In the genomic region with DNA sequence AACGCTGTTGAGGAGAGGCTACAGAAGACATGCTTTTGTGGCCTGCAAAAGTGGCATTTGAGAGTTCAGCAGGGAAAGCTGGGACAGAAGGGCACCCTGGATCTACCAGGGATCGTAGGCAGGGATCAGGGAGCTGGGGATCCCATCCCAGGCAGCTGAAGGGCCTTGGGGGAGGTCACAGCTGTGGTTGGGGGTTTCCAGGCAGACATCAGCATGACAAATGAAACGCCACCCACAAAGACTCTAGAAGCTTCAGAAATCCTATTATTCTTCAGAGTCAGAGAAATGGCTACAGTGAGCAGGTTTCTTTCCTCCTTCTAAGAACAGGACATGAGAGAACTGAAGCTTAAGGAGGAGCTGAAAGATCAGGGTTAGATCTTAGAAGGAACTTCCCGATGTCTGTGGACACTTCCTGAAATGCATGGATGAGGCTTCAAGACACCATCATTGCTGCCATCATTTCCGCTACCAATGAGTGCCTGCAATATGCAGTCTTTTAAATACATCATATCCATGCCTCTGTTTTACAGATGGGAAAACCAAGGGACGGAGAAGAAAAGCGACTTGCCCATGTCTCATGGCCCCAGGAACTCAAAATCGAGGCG, we compare ENCODE assay signal across 10 cellular contexts.
A peak's percentile ranks its signal among the peaks of the same experiment; 100 is the strongest.
DNase-seq lines count a peak whose midpoint lies in the region; ATAC-seq and TF ChIP-seq lines count a peak whose summit lies in the region.
"Had no signal": no experiment of that assay in that cellular context is flagged by ENCODE, and none has a peak within 500 bp of the region (broad histone marks: within the 10 kb centered on the region; RNA-seq: fewer than 3 reads in every experiment).

No MANE protein-coding gene starts in this region.

- intact Hi-C loops in natural killer cell (cut with micrococcal nuclease) (no loop called here), left ventricle myocardium inferior (cut with micrococcal nuclease) (no loop called here)

- no peak overlapping the region for H2BK15ac ChIP-seq in H9 (ENCODE audit: low read depth, low read length)

- no peak overlapping the region for H2AFZ ChIP-seq in H9 (ENCODE audit: low read length)

- H3K9ac ChIP-seq in H9 (ENCODE audit: extremely low read depth, insufficient read length, low read length) (no peak overlapping the region), adipocyte (ENCODE audit: low read length) (peak overlapping the region; percentile 38)
- H3K9ac ChIP-seq: SK-N-SH had no signal

- peak overlapping the region; percentile 26; the same call in 1 of the 2 replicates for H3K14ac ChIP-seq in H9 (ENCODE audit: insufficient read depth, low read length)

- H2BK12ac ChIP-seq in H9 (ENCODE audit: insufficient read length, low read depth, low read length): no peak overlapping the region

- no peak overlapping the region for H4K91ac ChIP-seq in H9 (ENCODE audit: insufficient read length, low read depth, low read length)

- H3K4me2 ChIP-seq in H9 (ENCODE audit: insufficient read depth, insufficient read length, low read length): peak overlapping the region; percentile 2
- H3K4me2 ChIP-seq: SK-N-SH had no signal

- no peak overlapping the region for H3K4ac ChIP-seq in H9 (ENCODE audit: low read depth, low read length)

- no peaks in the 10 kb centered on the region for H4K20me1 ChIP-seq in H9 (ENCODE audit: control insufficient read depth, insufficient read depth, insufficient read length)

- H3K27me3 Mint-ChIP-seq in H9 (ENCODE audit: low read depth) (no peaks in the 10 kb centered on the region), natural killer cell (ENCODE audit: low read depth in 2 of 2) (no peaks in the 10 kb centered on the region)

- no peak overlapping the region for H3K4me3 ChIP-seq in adipocyte (ENCODE audit: low read length)
- H3K4me3 ChIP-seq in left ventricle myocardium inferior: no peak overlapping the region
- H3K4me3 ChIP-seq: colonic mucosa had no signal

- no peaks in the 10 kb centered on the region for H3K23me2 ChIP-seq in H9 (ENCODE audit: insufficient read length, low read depth, low read length, poor library complexity, severe bottlenecking)

- WGBS in H9 (ENCODE audit: extremely low coverage, insufficient read length, low lambda C conversion rate): no CpG with 5 or more reads among the region's 9 CpGs

- H2BK5ac ChIP-seq in H9 (ENCODE audit: insufficient read length, low read length): no peak overlapping the region

- DNase-seq in Daoy (ENCODE audit: low read depth) (peak; percentile 19), H9 (no peak), adipocyte (ENCODE audit: low read depth) (no peak), natural killer cell (no peak), SW480 (ENCODE audit: low spot score) (no peak), left ventricle myocardium inferior (no peak), ACHN (no peak)
- DNase-seq: colonic mucosa, SK-N-SH, WERI-Rb-1 had no signal

- H3K79me1 ChIP-seq in H9 (ENCODE audit: insufficient read depth, low read depth, low read length, poor library complexity, severe bottlenecking): no peaks in the 10 kb centered on the region

- H3K4me1 Mint-ChIP-seq in H9 (peaks cover 43 to 59% of the 10 kb centered on the region in 2 experiments), natural killer cell (peaks cover 13 to 44% of the 10 kb centered on the region in 2 donors)

- H2BK120ac ChIP-seq in H9 (ENCODE audit: low read depth, low read length, poor library complexity, severe bottlenecking): no peak overlapping the region

- H3K27me3 ChIP-seq in H9 (ENCODE audit: insufficient read depth, low read length): no peaks in the 10 kb centered on the region
- H3K27me3 ChIP-seq in adipocyte (replicated peaks; ENCODE audit: control insufficient read depth, insufficient read depth, low read length): no peaks in the 10 kb centered on the region
- H3K27me3 ChIP-seq in left ventricle myocardium inferior (ENCODE audit: low read depth): no peaks in the 10 kb centered on the region
- H3K27me3 ChIP-seq: colonic mucosa had no signal

- H3K9me3 ChIP-seq in H9 (ENCODE audit: control insufficient read depth, low read depth, low read length) (no peaks in the 10 kb centered on the region), adipocyte (ENCODE audit: control insufficient read depth, low read length) (no peaks in the 10 kb centered on the region), left ventricle myocardium inferior (replicated peaks) (no peaks in the 10 kb centered on the region)
- H3K9me3 ChIP-seq: colonic mucosa, SK-N-SH had no signal

- no peaks in the 10 kb centered on the region for H3K79me2 ChIP-seq in H9 (ENCODE audit: insufficient read depth, low read length)

- peaks cover 4% of the 10 kb centered on the region; the same call in 1 of the 2 replicates for H3K4me1 ChIP-seq in H9 (ENCODE audit: insufficient read depth, low read length)
- H3K4me1 ChIP-seq in adipocyte (ENCODE audit: control insufficient read depth, insufficient read depth, low read length): peaks cover 28% of the 10 kb centered on the region
- no peaks in the 10 kb centered on the region for H3K4me1 ChIP-seq in left ventricle myocardium inferior
- H3K4me1 ChIP-seq: colonic mucosa had no signal

- no peak overlapping the region for H4K8ac ChIP-seq in H9 (replicated peaks; ENCODE audit: insufficient read length, low read depth, low read length)

- ATAC-seq in natural killer cell: no peak

- H3K9me3 Mint-ChIP-seq in H9 (no peaks in the 10 kb centered on the region), natural killer cell (no peaks in the 10 kb centered on the region)

- H3K4me3 Mint-ChIP-seq in H9 (peak overlapping the region in 1 of 2 experiments; percentile 64; a peak in 4 of 5 replicates), natural killer cell (peak overlapping the region; percentile 74)

- H3K23ac ChIP-seq in H9 (ENCODE audit: insufficient read length, low read depth, low read length): no peak overlapping the region

- no peak overlapping the region for H3K56ac ChIP-seq in H9 (ENCODE audit: insufficient read length, low read depth, low read length)

- in situ Hi-C loops in ACHN (cut with HindIII; ENCODE audit: low pct_ligation_motif_present, low pct_unique_long_range_greater_than_20kb, low sequenced_read_pairs): no loop called here

- no peak overlapping the region for H3T11ph ChIP-seq in H9 (ENCODE audit: low read length)

- H3K18ac ChIP-seq in H9 (ENCODE audit: insufficient read length, low read depth, low read length): peak overlapping the region; percentile 62

- H3K36me3 Mint-ChIP-seq in H9 (ENCODE audit: insufficient read depth in 1 of 3, low read depth in 3 of 3): peaks cover 2 to 11% (median 10%) of the 10 kb centered on the region in 3 experiments; a peak in 5 of 7 replicates
- no peaks in the 10 kb centered on the region for H3K36me3 Mint-ChIP-seq in natural killer cell

- no peak overlapping the region for H4K5ac ChIP-seq in H9 (ENCODE audit: insufficient read length, low read depth, low read length)

- peak overlapping the region; percentile 80 to 96 (median 86) for H3K27ac Mint-ChIP-seq in H9
- peak overlapping the region; percentile 58 to 59 for H3K27ac Mint-ChIP-seq in natural killer cell

- H3K36me3 ChIP-seq in adipocyte (ENCODE audit: control insufficient read depth, insufficient read depth, low read length, severe bottlenecking): peaks cover 19% of the 10 kb centered on the region
- H3K36me3 ChIP-seq in left ventricle myocardium inferior: peaks cover 14% of the 10 kb centered on the region
- H3K36me3 ChIP-seq: colonic mucosa, WERI-Rb-1 had no signal

- TF ChIP-seq CTCF in H9 (conservative IDR thresholded peaks at IDR 0.05) (no peak), natural killer cell (IDR thresholded peaks at IDR 0.05) (no peak), left ventricle myocardium inferior (IDR thresholded peaks at IDR 0.05; ENCODE audit: borderline replicate concordance) (no peak)

- no peak overlapping the region for H2AK5ac ChIP-seq in H9 (ENCODE audit: insufficient read length, low read length)

- H3K27ac ChIP-seq in H9 (ENCODE audit: insufficient read length, low read depth, low read length): no peak overlapping the region
- H3K27ac ChIP-seq in left ventricle myocardium inferior (replicated peaks): no peak overlapping the region
- H3K27ac ChIP-seq: colonic mucosa, WERI-Rb-1 had no signal

- no peak overlapping the region for H2BK20ac ChIP-seq in H9 (ENCODE audit: low read depth, low read length, poor library complexity, severe bottlenecking)
